Comparison of ENCODE assay signal across 14 cellular contexts in genomic region chr22:43289551-43289963, GRCh38. TPM values are rescaled to one million over a fixed set of nuclear protein-coding genes. Genes with fewer than 3 reads are reported as not detected.
DNase-seq lines count a peak whose midpoint lies in the region; ATAC-seq and TF ChIP-seq lines count a peak whose summit lies in the region.
"Had no signal": no experiment of that assay in that cellular context is flagged by ENCODE, and none has a peak within 500 bp of the region (broad histone marks: within the 10 kb centered on the region; RNA-seq: fewer than 3 reads in every experiment).

No MANE protein-coding gene starts in this region.

- H3K27ac ChIP-seq in coronary artery (no peak overlapping the region), tibial artery (peak overlapping the region; percentile 50 to 60)
- H3K27ac ChIP-seq: 22Rv1, epithelial cell of prostate, HL-60 had no signal

- peaks cover 48% of the 10 kb centered on the region for H3K4me1 Mint-ChIP-seq in mesothelial cell of epicardium

- no peaks in the 10 kb centered on the region for H3K36me3 Mint-ChIP-seq in mesothelial cell of epicardium

- intact Hi-C loops in tibial artery (cut with DNase I; ENCODE audit: low total_unique reads), result no loop called here

- no peaks in the 10 kb centered on the region for H3K36me3 ChIP-seq in tibial artery

- peak; percentile 11 for DNase-seq in DMS79 (lab: John Stamatoyannopoulos, UW)
- DNase-seq in DMS79 treated with DMSO at 0.1 percent for 48 hours (lab: John Stamatoyannopoulos, UW), result no peak
- DNase-seq in coronary artery (ENCODE audit: low spot score), result no peak
- no peak for DNase-seq in mesothelial cell of epicardium (ENCODE audit: low spot score in 2 of 2, unreplicated experiment in 2 of 2)
- no peak for DNase-seq in tibial artery
- DNase-seq in kidney glomerular epithelial cell (lab: John Stamatoyannopoulos, UW), result no peak
- DNase-seq: activated CD8-positive, alpha-beta T cell treated with anti-CD3 and anti-CD28 coated beads, Interleukin-2, amount 10 ng/mL, durations not matched to agents 7 days and 5 days; NCI-H1417 treated with DMSO at 0.1 percent for 48 hours; retina had no signal

- no peaks in the 10 kb centered on the region for H3K9me3 Mint-ChIP-seq in mesothelial cell of epicardium

- TF ChIP-seq CTCF in coronary artery (IDR thresholded peaks at IDR 0.05) (no peak), mesothelial cell of epicardium (IDR thresholded peaks at IDR 0.05; ENCODE audit: unreplicated experiment) (no peak), tibial artery (IDR thresholded peaks at IDR 0.05) (no peak)

- peaks cover 0 to 14% of the 10 kb centered on the region in 2 donors for H3K27me3 ChIP-seq in tibial artery

- ATAC-seq in GM19452 (IDR thresholded peaks at IDR 0.05; ENCODE audit: unreplicated experiment) (no peak), GM21529 (IDR thresholded peaks at IDR 0.05; ENCODE audit: unreplicated experiment) (no peak)

- no peaks in the 10 kb centered on the region for H3K9me3 ChIP-seq in tibial artery

- H3K4me1 ChIP-seq in tibial artery, result peaks cover 0 to 25% (median 21%) of the 10 kb centered on the region in 4 donors

- H3K27ac Mint-ChIP-seq in mesothelial cell of epicardium, result peak overlapping the region; percentile 25

- no peaks in the 10 kb centered on the region for H3K27me3 Mint-ChIP-seq in mesothelial cell of epicardium (ENCODE audit: low read depth)

- H3K4me3 ChIP-seq in coronary artery (peak overlapping the region; percentile 68), tibial artery (peak overlapping the region; percentile 25 to 41)

- H3K4me3 Mint-ChIP-seq in mesothelial cell of epicardium, result no peak overlapping the region
- H3K4me3 Mint-ChIP-seq: activated CD8-positive, alpha-beta T cell treated with anti-CD3 and anti-CD28 coated beads, Interleukin-2, amount 10 ng/mL, durations not matched to agents 7 days and 5 days had no signal

RNA-seq across cellular contexts. Expression of gene SCUBE1, which starts 53.6 kb away (rescaled TPM):
- 16.2 to 19.4 TPM (median 19.3 TPM) in 3 replicates for total RNA-seq in mesothelial cell of epicardium

Comparison
In these comparisons a context has a peak if more than half of its experiments do, and no peak if none do; other contexts are left out.
1. H3K27ac ChIP-seq: peak in tibial artery (2 of 2); none in coronary artery (0 of 2).